Comparison of ENCODE assay signal across 14 cellular contexts in genomic region chr15:71252036-71252898, GRCh38.
A peak's percentile ranks its signal among the peaks of the same experiment; 100 is the strongest.
DNase-seq lines count a peak whose midpoint lies in the region; ATAC-seq and TF ChIP-seq lines count a peak whose summit lies in the region.
"Had no signal": no experiment of that assay in that cellular context is flagged by ENCODE, and none has a peak within 500 bp of the region (broad histone marks: within the 10 kb centered on the region; RNA-seq: fewer than 3 reads in every experiment).

No MANE protein-coding gene starts in this region.

- peaks cover 12% of the 10 kb centered on the region for H3K4me1 ChIP-seq in foreskin keratinocyte
- H3K4me1 ChIP-seq in neural progenitor cell = no peaks in the 10 kb centered on the region

- no peak overlapping the region for H3K4me2 ChIP-seq in neural progenitor cell

- no peak overlapping the region for H3K4me3 ChIP-seq in neural progenitor cell
- H3K4me3 ChIP-seq: skin epidermis had no signal

- H3K27ac Mint-ChIP-seq in neural progenitor cell = no peak overlapping the region

- H3K36me3 Mint-ChIP-seq in activated T-cell treated with anti-CD3 and anti-CD28 coated beads, Interleukin-2, amount 50 U/mL, for 4 hours (ENCODE audit: insufficient read depth) = no peaks in the 10 kb centered on the region
- no peaks in the 10 kb centered on the region for H3K36me3 Mint-ChIP-seq in neural progenitor cell

- H3K36me3 ChIP-seq in neural progenitor cell = no peaks in the 10 kb centered on the region

- H2AFZ ChIP-seq in neural progenitor cell (replicated peaks) = no peak overlapping the region

- H3K9me3 Mint-ChIP-seq in activated T-cell treated with anti-CD3 and anti-CD28 coated beads, Interleukin-2, amount 50 U/mL, for 4 hours = no peaks in the 10 kb centered on the region
- H3K9me3 Mint-ChIP-seq in neural progenitor cell = no peaks in the 10 kb centered on the region

- no peaks in the 10 kb centered on the region for H3K9me3 ChIP-seq in neural progenitor cell (ENCODE audit: low read depth)

- peak overlapping the region; percentile 67 for H3K27ac ChIP-seq in foreskin keratinocyte
- no peak overlapping the region for H3K27ac ChIP-seq in neural progenitor cell
- H3K27ac ChIP-seq: skin epidermis had no signal

- H4K20me1 ChIP-seq in neural progenitor cell (ENCODE audit: low read depth) = no peaks in the 10 kb centered on the region

- CTCF ChIA-PET in HEK293T (lab: Yijun Ruan, JAX) = interaction anchor here (0.5 to 1.5 kb wide), 3 partner anchors 12 to 104 kb away, joined by 3 to 5 read pairs (median 3); no protein-coding TSS in a partner anchor

- peaks cover 3% of the 10 kb centered on the region for H3K27me3 Mint-ChIP-seq in activated T-cell treated with anti-CD3 and anti-CD28 coated beads, Interleukin-2, amount 50 U/mL, for 4 hours (ENCODE audit: low read depth)
- H3K27me3 Mint-ChIP-seq in neural progenitor cell (ENCODE audit: insufficient read depth, low read depth) = no peaks in the 10 kb centered on the region

- ATAC-seq in foreskin keratinocyte = peak; percentile 78
- no peak for ATAC-seq in activated T-cell treated with anti-CD3 and anti-CD28 coated beads, Interleukin-2, amount 50 U/mL, for 4 hours

- no peak overlapping the region for H3K9ac ChIP-seq in neural progenitor cell

- no peaks in the 10 kb centered on the region for H3F3A ChIP-seq in neural progenitor cell (ENCODE audit: low read depth)

- POLR2A ChIA-PET in HEK293T (lab: Yijun Ruan, JAX) = interaction anchor here (0.7 to 2.3 kb wide), 2 partner anchors 11 to 13 kb away, joined by 4 to 6 read pairs; no protein-coding TSS in a partner anchor

- H3K27me3 ChIP-seq in foreskin keratinocyte (no peaks in the 10 kb centered on the region), neural progenitor cell (no peaks in the 10 kb centered on the region)

- peak; percentile 40 for DNase-seq in HEK293T (ENCODE audit: extremely low spot score)
- DNase-seq in SW 1271 (lab: John Stamatoyannopoulos, UW) = peak; percentile 42 to 87
- peak; percentile 35 to 67 for DNase-seq in foreskin keratinocyte
- DNase-seq in retina = peak; percentile 26
- DNase-seq in NCI-H510A treated with DMSO at 0.1 percent for 48 hours (lab: John Stamatoyannopoulos, UW) = no peak
- no peak for DNase-seq in activated T-cell treated with anti-CD3 and anti-CD28 coated beads, Interleukin-2, amount 50 U/mL, for 4 hours
- DNase-seq in medulla oblongata (ENCODE audit: extremely low spot score) = no peak
- no peak for DNase-seq in neural progenitor cell (ENCODE audit: low spot score)
- DNase-seq: activated CD4-positive, alpha-beta T cell treated with anti-CD3 and anti-CD28 coated beads, Interleukin-2, amount 50 U/mL, for 4 hours; activated naive CD4-positive, alpha-beta T cell treated with anti-CD3 and anti-CD28 coated beads, Interleukin-2, amount 50 U/mL, for 16 hours; NCI-H1048; NCI-H526 treated with DMSO at 0.1 percent for 48 hours; stimulated activated CD8-positive, alpha-beta memory T cell treated with anti-CD3 and anti-CD28 coated beads, Interleukin-4, amount 100 ng/mL, for 48 hours had no signal

- no peaks in the 10 kb centered on the region for H3K79me2 ChIP-seq in neural progenitor cell (ENCODE audit: low read depth)

- H3K4me1 Mint-ChIP-seq in activated T-cell treated with anti-CD3 and anti-CD28 coated beads, Interleukin-2, amount 50 U/mL, for 4 hours (ENCODE audit: low read depth) = no peaks in the 10 kb centered on the region
- H3K4me1 Mint-ChIP-seq in neural progenitor cell = peaks cover 4% of the 10 kb centered on the region

- TF ChIP-seq CTCF in foreskin keratinocyte (conservative IDR thresholded peaks at IDR 0.05) (no peak), neural progenitor cell (IDR thresholded peaks at IDR 0.05) (no peak)

- no peak overlapping the region for H3K4me3 Mint-ChIP-seq in activated T-cell treated with anti-CD3 and anti-CD28 coated beads, Interleukin-2, amount 50 U/mL, for 4 hours
- H3K4me3 Mint-ChIP-seq in neural progenitor cell = no peak overlapping the region

TF ChIP-seq in HEK293T, 16 proteins besides CTCF, POLR2A, EP300 and RAD21:
- no peak for TF ChIP-seq ARNT (IDR thresholded peaks at IDR 0.05)
- TF ChIP-seq BHLHE40 (IDR thresholded peaks at IDR 0.05; ENCODE audit: borderline replicate concordance) = 0 out of 2 replicates have a peak, but pooled peaks have one; percentile 37

Comparison
In these comparisons a context has a peak if more than half of its experiments do, and no peak if none do; other contexts are left out.
1. DNase-seq: peak in HEK293T (single experiment), SW 1271 (2 of 2), foreskin keratinocyte (2 of 2) and retina (single experiment); none in NCI-H510A treated with DMSO at 0.1 percent for 48 hours (single experiment), activated T-cell treated with anti-CD3 and anti-CD28 coated beads, Interleukin-2, amount 50 U/mL, for 4 hours (single experiment), medulla oblongata (single experiment) and neural progenitor cell (single experiment).